In the genomic region with DNA sequence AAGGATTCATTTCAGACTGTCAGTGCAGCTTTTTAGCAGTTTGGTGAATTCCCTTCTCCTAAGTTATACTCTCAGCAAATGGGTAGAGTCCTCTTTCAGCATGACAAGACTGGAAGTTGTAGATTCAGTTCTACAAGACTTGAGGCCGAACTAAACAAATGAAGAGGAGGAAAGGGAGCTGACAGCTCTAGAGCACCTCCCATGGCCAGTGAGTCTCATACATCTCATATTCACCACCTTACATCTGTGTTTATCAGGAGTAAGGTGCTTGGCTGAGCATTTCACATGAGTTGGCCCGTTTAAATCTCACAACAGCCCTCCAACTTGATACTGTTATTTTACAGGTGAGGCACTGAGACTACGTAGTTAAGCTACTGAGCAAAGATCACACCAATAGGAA, we compare ENCODE assay signal across 18 cellular contexts. TPM values are rescaled to one million over a fixed set of nuclear protein-coding genes. Genes with fewer than 3 reads are reported as not detected.
DNase-seq lines count a peak whose midpoint lies in the region; ATAC-seq, FAIRE-seq and TF ChIP-seq lines count a peak whose summit lies in the region.
"Had no signal": no experiment of that assay in that cellular context is flagged by ENCODE, and none has a peak within 500 bp of the region (broad histone marks: within the 10 kb centered on the region; RNA-seq: fewer than 3 reads in every experiment).

No MANE protein-coding gene starts in this region.

- no peak overlapping the region for H3K56ac ChIP-seq in H1 (replicated peaks; ENCODE audit: insufficient read length, low read depth, low read length)

- H2AFZ ChIP-seq in H1 (ENCODE audit: low read length): no peak overlapping the region
- H2AFZ ChIP-seq in neural progenitor cell (replicated peaks): no peak overlapping the region
- H2AFZ ChIP-seq: PC-9 had no signal

- intact Hi-C loops in naive thymus-derived CD4-positive, alpha-beta T cell (cut with micrococcal nuclease): no loop called here

- no peak overlapping the region for H2BK12ac ChIP-seq in H1 (ENCODE audit: low read depth, low read length)

- H2BK20ac ChIP-seq in H1 (ENCODE audit: low read length): no peak overlapping the region

- 79% methylated on average over 3 of the region's 3 CpGs; no CpG with 5 or more reads in 1 of the 2 experiments for WGBS in H1 (ENCODE audit: extremely low coverage in 1 of 2, insufficient coverage in 1 of 2, insufficient read length in 1 of 2, insufficient replicate concordance in 2 of 2, low coverage in 1 of 2, low lambda C conversion rate in 2 of 2, missing lambda C conversion rate in 1 of 2), 2 experiments

- no peaks in the 10 kb centered on the region for H3K79me2 ChIP-seq in H1 (ENCODE audit: control insufficient read depth in 1 of 2, insufficient read depth in 2 of 2, low read length in 2 of 2)
- no peaks in the 10 kb centered on the region for H3K79me2 ChIP-seq in neural progenitor cell (ENCODE audit: low read depth)

- peak; percentile 20 to 27; a peak in 3 of 4 replicates for TF ChIP-seq RAD21 in H1 (IDR thresholded peaks at IDR 0.05 in 1 of 2, conservative IDR thresholded peaks at IDR 0.05 in 1 of 2; ENCODE audit: low read depth in 2 of 2, low read length in 2 of 2)

- no peak overlapping the region for H3K23ac ChIP-seq in H1 (ENCODE audit: insufficient read length)

- H3K27me3 Mint-ChIP-seq in neural progenitor cell (ENCODE audit: insufficient read depth, low read depth): peaks cover 9% of the 10 kb centered on the region
- H3K27me3 Mint-ChIP-seq in naive thymus-derived CD4-positive, alpha-beta T cell: peaks cover 7 to 41% (median 35%) of the 10 kb centered on the region in 5 donors

- H3K4me2 ChIP-seq in H1 (ENCODE audit: insufficient read depth in 1 of 2, low read depth in 2 of 2, low read length in 2 of 2) (no peak overlapping the region), neural progenitor cell (no peak overlapping the region)
- H3K4me2 ChIP-seq: BLaER1 treated with 17β-estradiol and CSF1 and Interleukin-3, amounts not matched to agents 10 nM and 100 nM; PC-9 had no signal

- TF ChIP-seq EP300 in H1 (IDR thresholded peaks at IDR 0.05; ENCODE audit: borderline replicate concordance in 1 of 2, low read depth in 2 of 2, low read length in 2 of 2): no peak

- DNase-seq in NCI-H82 (lab: John Stamatoyannopoulos, UW): peak; percentile 1
- DNase-seq in NCI-H82 treated with DMSO at 0.1 percent for 48 hours (lab: John Stamatoyannopoulos, UW; ENCODE audit: unreplicated experiment): no peak
- DNase-seq in NB4 (ENCODE audit: low read depth): peak; percentile 7
- DNase-seq in H1 (ENCODE audit: low read depth in 1 of 2, low spot score in 2 of 2): no peak
- DNase-seq in neural progenitor cell (ENCODE audit: low spot score): no peak
- DNase-seq in DMS153 treated with DMSO at 0.1 percent for 48 hours (lab: John Stamatoyannopoulos, UW; ENCODE audit: unreplicated experiment): no peak
- no peak for DNase-seq in naive thymus-derived CD4-positive, alpha-beta T cell
- DNase-seq: DMS153, KBM-7, NCI-H1092, NCI-H146, NCI-H2107, NCI-H446, PC-9 had no signal

- H3K4ac ChIP-seq in H1 (replicated peaks; ENCODE audit: insufficient read length, low read depth, low read length): no peak overlapping the region

- no peaks in the 10 kb centered on the region for H3K9me3 Mint-ChIP-seq in neural progenitor cell
- H3K9me3 Mint-ChIP-seq in naive thymus-derived CD4-positive, alpha-beta T cell: peaks cover 0 to 2% (median 0%) of the 10 kb centered on the region in 11 donors

- H3K79me1 ChIP-seq in H1 (ENCODE audit: low read depth, low read length): no peaks in the 10 kb centered on the region

- H3K9me3 ChIP-seq in H1 (ENCODE audit: insufficient read depth in 2 of 2, low read depth in 1 of 2, low read length in 1 of 2) (no peaks in the 10 kb centered on the region), neural progenitor cell (ENCODE audit: low read depth) (no peaks in the 10 kb centered on the region)
- no peaks in the 10 kb centered on the region for H3K9me3 ChIP-seq in naive thymus-derived CD4-positive, alpha-beta T cell (ENCODE audit: control insufficient read depth in 2 of 3, low read length in 3 of 3)
- H3K9me3 ChIP-seq: BLaER1 treated with 17β-estradiol and CSF1 and Interleukin-3, amounts not matched to agents 10 nM and 100 nM had no signal

- H3K4me3 Mint-ChIP-seq in neural progenitor cell: no peak overlapping the region
- no peak overlapping the region for H3K4me3 Mint-ChIP-seq in naive thymus-derived CD4-positive, alpha-beta T cell

- H3F3A ChIP-seq in neural progenitor cell (ENCODE audit: low read depth): no peaks in the 10 kb centered on the region

- H3K4me3 ChIP-seq in NB4 (ENCODE audit: low read depth, low read length): no peak overlapping the region
- H3K4me3 ChIP-seq in H1 (ENCODE audit: extremely low read depth in 1 of 4, insufficient read depth in 2 of 4, low read depth in 3 of 4, low read length in 4 of 4): no peak overlapping the region
- H3K4me3 ChIP-seq in neural progenitor cell: no peak overlapping the region
- H3K4me3 ChIP-seq in naive thymus-derived CD4-positive, alpha-beta T cell (ENCODE audit: low read length): no peak overlapping the region
- H3K4me3 ChIP-seq: BLaER1 treated with 17β-estradiol and CSF1 and Interleukin-3, amounts not matched to agents 10 nM and 100 nM; PC-9 had no signal

- H3K14ac ChIP-seq in H1 (ENCODE audit: insufficient read length): no peak overlapping the region

- H4K5ac ChIP-seq in H1 (ENCODE audit: insufficient read length, low read depth, low read length): no peak overlapping the region

- CTCF ChIA-PET in H1 (lab: Charles Lee; ENCODE audit: partially characterized antibody): interaction anchor here (0.8 to 4.7 kb wide), 9 partner anchors 16 to 313 kb away, joined by 3 to 20 read pairs (median 3); no protein-coding TSS in a partner anchor
- CTCF ChIA-PET in naive thymus-derived CD4-positive, alpha-beta T cell (lab: Charles Lee): interaction anchor here (0.6 kb wide), 1 partner anchor 464 kb away, joined by 4 read pairs; no protein-coding TSS in a partner anchor

- H3K4me1 ChIP-seq in H1 (replicated peaks in 1 of 4; ENCODE audit: control insufficient read depth in 3 of 4, insufficient read depth in 4 of 4, low read length in 3 of 4) (no peaks in the 10 kb centered on the region; a peak in 1 of 7 replicates), neural progenitor cell (no peaks in the 10 kb centered on the region)
- H3K4me1 ChIP-seq in naive thymus-derived CD4-positive, alpha-beta T cell (ENCODE audit: control insufficient read depth in 2 of 2, insufficient read depth in 2 of 2, low read length in 2 of 2): no peaks in the 10 kb centered on the region
- H3K4me1 ChIP-seq: BLaER1 treated with 17β-estradiol and CSF1 and Interleukin-3, amounts not matched to agents 10 nM and 100 nM had no signal

- no peak for TF ChIP-seq CTCF in NB4 (IDR thresholded peaks at IDR 0.05; ENCODE audit: low read depth, low read length)
- peak in 1 of 3 experiments; percentile 43; a peak in 2 of 4 replicates for TF ChIP-seq CTCF in H1 (IDR thresholded peaks at IDR 0.05; ENCODE audit: control extremely low read depth in 1 of 3, insufficient read depth in 1 of 3, low read depth in 1 of 3, low read length in 3 of 3)
- TF ChIP-seq CTCF in neural progenitor cell (IDR thresholded peaks at IDR 0.05): peak; percentile 25

- no peak overlapping the region for H2BK15ac ChIP-seq in H1 (ENCODE audit: low read length)

- no peaks in the 10 kb centered on the region for H3K36me3 ChIP-seq in H1 (ENCODE audit: control insufficient read depth in 2 of 4, insufficient read depth in 4 of 4, low read length in 3 of 4)
- H3K36me3 ChIP-seq in neural progenitor cell: no peaks in the 10 kb centered on the region
- no peaks in the 10 kb centered on the region for H3K36me3 ChIP-seq in naive thymus-derived CD4-positive, alpha-beta T cell (ENCODE audit: control insufficient read depth in 2 of 3, insufficient read depth in 3 of 3, low read length in 3 of 3)
- H3K36me3 ChIP-seq: BLaER1 treated with 17β-estradiol and CSF1 and Interleukin-3, amounts not matched to agents 10 nM and 100 nM had no signal

- H4K20me1 ChIP-seq in H1 (replicated peaks in 1 of 2; ENCODE audit: control insufficient read depth in 1 of 2, insufficient read depth in 2 of 2, low read length in 2 of 2): no peaks in the 10 kb centered on the region
- H4K20me1 ChIP-seq in neural progenitor cell (ENCODE audit: low read depth): no peaks in the 10 kb centered on the region

- H2AK5ac ChIP-seq in H1 (ENCODE audit: low read depth, low read length): no peak overlapping the region

- H3K9ac ChIP-seq in H1 (replicated peaks in 1 of 4; ENCODE audit: extremely low read depth in 1 of 4, low read depth in 3 of 4, low read length in 3 of 4) (no peak overlapping the region), neural progenitor cell (no peak overlapping the region)
- H3K9ac ChIP-seq: BLaER1 treated with 17β-estradiol and CSF1 and Interleukin-3, amounts not matched to agents 10 nM and 100 nM had no signal

- peaks cover 7% of the 10 kb centered on the region for H3K4me1 Mint-ChIP-seq in neural progenitor cell
- H3K4me1 Mint-ChIP-seq in naive thymus-derived CD4-positive, alpha-beta T cell: no peaks in the 10 kb centered on the region

- no peak overlapping the region for H4K8ac ChIP-seq in H1 (ENCODE audit: extremely low read depth, insufficient read depth, low read length)

- no peak overlapping the region for H4K91ac ChIP-seq in H1 (replicated peaks; ENCODE audit: insufficient read length, low read length)

- H3K27ac ChIP-seq in H1 (ENCODE audit: low read depth, low read length) (no peak overlapping the region), neural progenitor cell (no peak overlapping the region)
- H3K27ac ChIP-seq in naive thymus-derived CD4-positive, alpha-beta T cell (ENCODE audit: low read depth, low read length): no peak overlapping the region
- H3K27ac ChIP-seq: BLaER1 treated with 17β-estradiol and CSF1 and Interleukin-3, amounts not matched to agents 10 nM and 100 nM; PC-9 had no signal

- no peak overlapping the region for H3K18ac ChIP-seq in H1 (ENCODE audit: extremely low read depth, low read length)

- TF ChIP-seq POLR2A in NB4 (IDR thresholded peaks at IDR 0.05; ENCODE audit: extremely low read depth, insufficient read length) (no peak), H1 (IDR thresholded peaks at IDR 0.05; ENCODE audit: control extremely low read depth in 1 of 2, low read depth in 2 of 2, low read length in 2 of 2) (no peak)

- H3K27ac Mint-ChIP-seq in neural progenitor cell: no peak overlapping the region
- H3K27ac Mint-ChIP-seq in naive thymus-derived CD4-positive, alpha-beta T cell: no peak overlapping the region

- POLR2A ChIA-PET in H1 (lab: Charles Lee; ENCODE audit: partially characterized antibody): no interaction called here
- POLR2A ChIA-PET in naive thymus-derived CD4-positive, alpha-beta T cell (lab: Charles Lee): no interaction called here

- H3K36me3 Mint-ChIP-seq in neural progenitor cell: no peaks in the 10 kb centered on the region
- H3K36me3 Mint-ChIP-seq in naive thymus-derived CD4-positive, alpha-beta T cell: no peaks in the 10 kb centered on the region

- peak; percentile 90 for FAIRE-seq in H1 (lab: Jason Lieb, UNC)
- FAIRE-seq: A204.1 had no signal

- ATAC-seq in naive thymus-derived CD4-positive, alpha-beta T cell: no peak
- ATAC-seq in GM18907 (IDR thresholded peaks at IDR 0.05; ENCODE audit: unreplicated experiment): no peak

- no peak overlapping the region for H2BK120ac ChIP-seq in H1 (replicated peaks; ENCODE audit: low read depth, low read length)

- no peak overlapping the region for H2BK5ac ChIP-seq in H1 (ENCODE audit: low read depth, low read length)

- H3K27me3 ChIP-seq in H1 (replicated peaks in 1 of 4; ENCODE audit: control insufficient read depth in 3 of 4, extremely low read depth in 1 of 4, insufficient read depth in 3 of 4, low read length in 3 of 4): no peaks in the 10 kb centered on the region; a peak in 1 of 7 replicates
- peaks cover 22% of the 10 kb centered on the region for H3K27me3 ChIP-seq in neural progenitor cell
- no peaks in the 10 kb centered on the region for H3K27me3 ChIP-seq in naive thymus-derived CD4-positive, alpha-beta T cell (ENCODE audit: control insufficient read depth in 2 of 2, insufficient read depth in 2 of 2, low read length in 2 of 2)
- H3K27me3 ChIP-seq: BLaER1 treated with 17β-estradiol and CSF1 and Interleukin-3, amounts not matched to agents 10 nM and 100 nM had no signal

- no peaks in the 10 kb centered on the region for H3K23me2 ChIP-seq in H1 (ENCODE audit: low read depth, low read length)

RNA-seq across cellular contexts. Expression of a gene that starts 30.4 kb away (rescaled TPM):
- 0.06 and 0.11 TPM in 2 replicates for total RNA-seq in H1 (2021; fragmentation: NEBNext Ultra II Directional; extraction: Animal tissue kit (Norgen Biotek cat#: 25700))
- 0.20 and 0.33 TPM in 2 replicates for polyA plus RNA-seq in H1 (2011; rRNA removed)
- polyA plus RNA-seq in H1 (2011; cell fraction: cytosol; rRNA removed): 0.10 TPM
- 0.39 TPM for polyA plus RNA-seq in H1 (2011; cell fraction: nucleus; rRNA removed)
- polyA plus RNA-seq in H1 (2012, experiment 1 of 2): 0.30 to 0.90 TPM (median 0.61 TPM) in 4 replicates
- polyA plus RNA-seq in H1 (2012, experiment 2 of 2): 0.10 TPM
- 0.26 TPM for polyA plus RNA-seq in H1 (2013, experiment 1 of 2)
- 0.22 TPM for polyA plus RNA-seq in H1 (2013, experiment 2 of 2)
- 0.28 and 0.63 TPM in 2 replicates for polyA minus RNA-seq in H1 (2011; rRNA and poly(A)+ RNA removed)
- polyA minus RNA-seq in H1 (2011; cell fraction: cytosol; rRNA and poly(A)+ RNA removed): not detected
- not detected for polyA minus RNA-seq in H1 (2011; cell fraction: nucleus; rRNA and poly(A)+ RNA removed)
- 0.22 and 0.31 TPM in 2 replicates for total RNA-seq in neural progenitor cell (ENCODE audit: low replicate concordance)
- total RNA-seq in naive thymus-derived CD4-positive, alpha-beta T cell: 1 to 10 TPM in 1 of 5 experiments, under 1 TPM in 1, not detected in 3; 0.16 to 1.4 TPM
- not detected for polyA plus RNA-seq in naive thymus-derived CD4-positive, alpha-beta T cell
- total RNA-seq: M059J, PC-9 had no signal

Comparison
In these comparisons a context has a peak if more than half of its experiments do, and no peak if none do; other contexts are left out.
1. DNase-seq: peak in NCI-H82 (single experiment) and NB4 (single experiment); none in NCI-H82 treated with DMSO at 0.1 percent for 48 hours (single experiment), H1 (0 of 2), neural progenitor cell (single experiment), DMS153 treated with DMSO at 0.1 percent for 48 hours (single experiment) and naive thymus-derived CD4-positive, alpha-beta T cell (0 of 9).